ENCODE assay signal across 19 cellular contexts in the genomic region with DNA sequence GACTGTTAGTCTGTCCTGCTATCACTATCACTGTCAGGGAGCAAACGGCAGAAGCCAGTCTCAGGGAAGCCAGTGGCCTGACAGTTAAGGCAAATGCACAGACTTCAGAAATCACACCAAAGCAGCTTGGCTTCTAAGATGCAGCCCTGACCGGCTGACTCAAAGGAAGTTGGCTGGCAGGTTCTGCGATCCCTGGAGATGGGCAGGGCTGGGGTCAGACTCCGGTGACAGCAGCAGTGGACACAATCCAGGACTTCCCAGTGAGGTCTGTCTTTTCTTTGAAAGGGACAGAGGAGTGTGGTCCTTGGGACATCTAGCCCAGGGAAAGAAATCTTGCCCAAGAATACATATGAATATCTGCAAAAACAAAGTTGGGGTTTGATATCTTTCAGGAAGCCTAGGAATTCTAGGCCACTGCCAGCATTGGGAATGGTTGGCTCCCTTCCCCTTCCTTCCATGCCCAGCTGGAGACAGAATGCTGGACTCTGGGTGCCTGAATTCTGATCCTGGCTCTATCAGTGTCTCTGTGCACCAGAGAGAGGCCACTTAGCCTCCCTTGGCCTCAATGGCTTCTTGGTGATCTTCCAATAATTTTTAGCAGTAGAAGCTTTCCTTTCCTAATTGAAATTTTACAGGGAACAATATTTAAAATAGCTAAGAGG.
DNase-seq lines count a peak whose midpoint lies in the region; ATAC-seq and TF ChIP-seq lines count a peak whose summit lies in the region.
"Had no signal": no experiment of that assay in that cellular context is flagged by ENCODE, and none has a peak within 500 bp of the region (broad histone marks: within the 10 kb centered on the region; RNA-seq: fewer than 3 reads in every experiment).

No MANE protein-coding gene starts in this region.

- H3K4me3 ChIP-seq in GM23248 (peak overlapping the region; percentile 27; the same call in 1 of the 2 replicates), spleen (no peak overlapping the region)
- H3K4me3 ChIP-seq: BLaER1 treated with 17β-estradiol and CSF1 and Interleukin-3, amounts not matched to agents 10 nM and 100 nM; heart left ventricle; testis had no signal

- H3K79me2 ChIP-seq in GM23248 (ENCODE audit: insufficient read depth), result peaks cover 44% of the 10 kb centered on the region

- peaks cover 6% of the 10 kb centered on the region for H3F3A ChIP-seq in GM23248 (ENCODE audit: insufficient read depth)

- no peak overlapping the region for H3K27ac Mint-ChIP-seq in activated CD4-positive, alpha-beta memory T cell treated with anti-CD3 and anti-CD28 coated beads for 36 hours
- H3K27ac Mint-ChIP-seq: activated CD4-positive, alpha-beta memory T cell treated with anti-CD3 and anti-CD28 coated beads, Interleukin-2, amount 10 ng/mL, durations not matched to agents 7 days and 5 days; activated naive CD4-positive, alpha-beta T cell treated with anti-CD3 and anti-CD28 coated beads, Interleukin-2, amount 50 U/mL, for 24 hours; memory B cell; natural killer cell had no signal

- intact Hi-C loops in sciatic nerve (cut with DNase I) (no loop called here), spleen (cut with DNase I; ENCODE audit: low total_unique reads) (no loop called here)
- intact Hi-C loops in activated CD4-positive, alpha-beta memory T cell treated with anti-CD3 and anti-CD28 coated beads for 36 hours (cut with micrococcal nuclease), result no loop called here

- CTCF ChIA-PET in activated CD4-positive, alpha-beta memory T cell treated with anti-CD3 and anti-CD28 coated beads for 36 hours (lab: Charles Lee), result no interaction called here

- H3K27ac ChIP-seq in GM23248 (peak overlapping the region; percentile 17), spleen (peak overlapping the region in 3 of 8 donors; percentile 11 to 29 (median 15))
- H3K27ac ChIP-seq: BLaER1 treated with 17β-estradiol and CSF1 and Interleukin-3, amounts not matched to agents 10 nM and 100 nM; heart left ventricle; testis had no signal

- H3K27me3 ChIP-seq in GM23248 (replicated peaks; ENCODE audit: insufficient read depth) (no peaks in the 10 kb centered on the region), spleen (replicated peaks in 1 of 7) (no peaks in the 10 kb centered on the region)
- H3K27me3 ChIP-seq: BLaER1 treated with 17β-estradiol and CSF1 and Interleukin-3, amounts not matched to agents 10 nM and 100 nM; heart left ventricle; testis had no signal

- 0 out of 2 replicates have a peak overlapping the region, but pooled peaks have one; percentile 2 for H2AFZ ChIP-seq in GM23248

- H3K4me2 ChIP-seq in GM23248 (ENCODE audit: unreplicated experiment), result peak overlapping the region; percentile 23
- H3K4me2 ChIP-seq: BLaER1 treated with 17β-estradiol and CSF1 and Interleukin-3, amounts not matched to agents 10 nM and 100 nM had no signal

- H3K9me3 ChIP-seq in GM23248 (ENCODE audit: low read depth) (no peaks in the 10 kb centered on the region), spleen (peaks cover 0 to 20% (median 11%) of the 10 kb centered on the region in 8 donors)
- H3K9me3 ChIP-seq: testis had no signal

- no peaks in the 10 kb centered on the region for H3K27me3 Mint-ChIP-seq in activated CD4-positive, alpha-beta memory T cell treated with anti-CD3 and anti-CD28 coated beads for 36 hours
- H3K27me3 Mint-ChIP-seq: activated CD4-positive, alpha-beta memory T cell treated with anti-CD3 and anti-CD28 coated beads, Interleukin-2, amount 10 ng/mL, durations not matched to agents 7 days and 5 days; memory B cell had no signal

- WGBS in GM23248 (ENCODE audit: low coverage in 1 of 2, low lambda C conversion rate in 2 of 2, missing lambda C conversion rate in 2 of 2), 2 experiments, result 3 to 5% methylated on average over 4 of the region's 4 CpGs
- WGBS in spleen, 5 donors, result 34 to 89% (median 66%) methylated on average over 4 of the region's 4 CpGs

- TF ChIP-seq POLR2A in spleen (IDR thresholded peaks at IDR 0.05), result no peak

- POLR2A ChIA-PET in activated CD4-positive, alpha-beta memory T cell treated with anti-CD3 and anti-CD28 coated beads for 36 hours (lab: Charles Lee), result no interaction called here

- in situ Hi-C loops in GM23248 (cut with MboI), result no loop called here

- DNase-seq in GM23248 (peak; percentile 80), globus pallidus (ENCODE audit: low spot score) (peak; percentile 40), sciatic nerve (ENCODE audit: low spot score) (no peak), spleen (no peak)
- no peak for DNase-seq in stimulated activated CD4-positive, alpha-beta T cell treated with anti-CD3 and anti-CD28 coated beads, Interleukin-12 subunit alpha, Interleukin-12 subunit beta, amount 100 ng/mL, for 4 hours
- DNase-seq in activated CD4-positive, alpha-beta memory T cell treated with anti-CD3 and anti-CD28 coated beads for 36 hours, result no peak
- DNase-seq: activated CD4-positive, alpha-beta memory T cell treated with anti-CD3 and anti-CD28 coated beads, Interleukin-2, amount 10 ng/mL, durations not matched to agents 7 days and 5 days; activated T-cell treated with anti-CD3 and anti-CD28 coated beads, Interleukin-2, amount 50 U/mL, for 1 hour; erythroblast; natural killer cell; NCI-H1930; T-helper 1 cell; testis had no signal

- no peaks in the 10 kb centered on the region for H3K4me1 Mint-ChIP-seq in activated CD4-positive, alpha-beta memory T cell treated with anti-CD3 and anti-CD28 coated beads for 36 hours (ENCODE audit: low read depth)
- H3K4me1 Mint-ChIP-seq: activated CD4-positive, alpha-beta memory T cell treated with anti-CD3 and anti-CD28 coated beads, Interleukin-2, amount 10 ng/mL, durations not matched to agents 7 days and 5 days; activated naive CD4-positive, alpha-beta T cell treated with anti-CD3 and anti-CD28 coated beads, Interleukin-2, amount 50 U/mL, for 24 hours; memory B cell; natural killer cell had no signal

- no peak overlapping the region for H3K4me3 Mint-ChIP-seq in activated CD4-positive, alpha-beta memory T cell treated with anti-CD3 and anti-CD28 coated beads for 36 hours
- H3K4me3 Mint-ChIP-seq: activated CD4-positive, alpha-beta memory T cell treated with anti-CD3 and anti-CD28 coated beads, Interleukin-2, amount 10 ng/mL, durations not matched to agents 7 days and 5 days; activated naive CD4-positive, alpha-beta T cell treated with anti-CD3 and anti-CD28 coated beads, Interleukin-2, amount 50 U/mL, for 24 hours; memory B cell; natural killer cell had no signal

- no peak for TF ChIP-seq CTCF in spleen (IDR thresholded peaks at IDR 0.05 in 8 of 11, conservative IDR thresholded peaks at IDR 0.05 in 3 of 11)

- peaks cover 16% of the 10 kb centered on the region for H3K4me1 ChIP-seq in GM23248 (ENCODE audit: insufficient read depth)
- peaks cover 0 to 14% (median 2%) of the 10 kb centered on the region in 6 donors for H3K4me1 ChIP-seq in spleen
- H3K4me1 ChIP-seq: BLaER1 treated with 17β-estradiol and CSF1 and Interleukin-3, amounts not matched to agents 10 nM and 100 nM; testis had no signal

- H3K36me3 ChIP-seq in GM23248 (ENCODE audit: low read depth) (peaks cover 10% of the 10 kb centered on the region; the same call in 1 of the 2 replicates), spleen (no peaks in the 10 kb centered on the region)
- H3K36me3 ChIP-seq: BLaER1 treated with 17β-estradiol and CSF1 and Interleukin-3, amounts not matched to agents 10 nM and 100 nM; heart left ventricle had no signal

- H3K9me2 ChIP-seq in GM23248 (ENCODE audit: insufficient read depth), result no peaks in the 10 kb centered on the region

- H3K9me3 Mint-ChIP-seq in activated CD4-positive, alpha-beta memory T cell treated with anti-CD3 and anti-CD28 coated beads for 36 hours, result peaks cover 9% of the 10 kb centered on the region
- H3K9me3 Mint-ChIP-seq: memory B cell, natural killer cell had no signal

- H3K36me3 Mint-ChIP-seq in activated CD4-positive, alpha-beta memory T cell treated with anti-CD3 and anti-CD28 coated beads for 36 hours, result no peaks in the 10 kb centered on the region
- H3K36me3 Mint-ChIP-seq: activated naive CD4-positive, alpha-beta T cell treated with anti-CD3 and anti-CD28 coated beads, Interleukin-2, amount 50 U/mL, for 24 hours; memory B cell; natural killer cell had no signal

- no peaks in the 10 kb centered on the region for H4K20me1 ChIP-seq in GM23248 (ENCODE audit: insufficient read depth)
- H4K20me1 ChIP-seq: BLaER1 treated with 17β-estradiol and CSF1 and Interleukin-3, amounts not matched to agents 10 nM and 100 nM had no signal

- ATAC-seq in SK-N-SH treated with all-trans-retinoic acid at 6 μM for 48 hours, result peak; percentile 83
- peak; percentile 36 for ATAC-seq in sciatic nerve
- no peak for ATAC-seq in GM21786 (IDR thresholded peaks at IDR 0.05; ENCODE audit: unreplicated experiment)
- ATAC-seq: natural killer cell had no signal

- peak overlapping the region; percentile 25; the same call in 1 of the 2 replicates for H3K9ac ChIP-seq in GM23248
- H3K9ac ChIP-seq: BLaER1 treated with 17β-estradiol and CSF1 and Interleukin-3, amounts not matched to agents 10 nM and 100 nM had no signal

TF ChIP-seq in SK-N-SH treated with all-trans-retinoic acid at 6 μM for 48 hours, 23 proteins besides CTCF, POLR2A, EP300 and RAD21:
- no peak for TF ChIP-seq ISL1 (CRISPR knock-in tag; IDR thresholded peaks at IDR 0.05)

Comparison
In these comparisons a context has a peak if more than half of its experiments do, and no peak if none do; other contexts are left out.
1. DNase-seq: peak in GM23248 (single experiment) and globus pallidus (single experiment); none in sciatic nerve (single experiment), stimulated activated CD4-positive, alpha-beta T cell treated with anti-CD3 and anti-CD28 coated beads, Interleukin-12 subunit alpha, Interleukin-12 subunit beta, amount 100 ng/mL, for 4 hours (single experiment), activated CD4-positive, alpha-beta memory T cell treated with anti-CD3 and anti-CD28 coated beads for 36 hours (single experiment) and spleen (single experiment).